Comparison of ENCODE assay signal across 13 cellular contexts in the genomic region with DNA sequence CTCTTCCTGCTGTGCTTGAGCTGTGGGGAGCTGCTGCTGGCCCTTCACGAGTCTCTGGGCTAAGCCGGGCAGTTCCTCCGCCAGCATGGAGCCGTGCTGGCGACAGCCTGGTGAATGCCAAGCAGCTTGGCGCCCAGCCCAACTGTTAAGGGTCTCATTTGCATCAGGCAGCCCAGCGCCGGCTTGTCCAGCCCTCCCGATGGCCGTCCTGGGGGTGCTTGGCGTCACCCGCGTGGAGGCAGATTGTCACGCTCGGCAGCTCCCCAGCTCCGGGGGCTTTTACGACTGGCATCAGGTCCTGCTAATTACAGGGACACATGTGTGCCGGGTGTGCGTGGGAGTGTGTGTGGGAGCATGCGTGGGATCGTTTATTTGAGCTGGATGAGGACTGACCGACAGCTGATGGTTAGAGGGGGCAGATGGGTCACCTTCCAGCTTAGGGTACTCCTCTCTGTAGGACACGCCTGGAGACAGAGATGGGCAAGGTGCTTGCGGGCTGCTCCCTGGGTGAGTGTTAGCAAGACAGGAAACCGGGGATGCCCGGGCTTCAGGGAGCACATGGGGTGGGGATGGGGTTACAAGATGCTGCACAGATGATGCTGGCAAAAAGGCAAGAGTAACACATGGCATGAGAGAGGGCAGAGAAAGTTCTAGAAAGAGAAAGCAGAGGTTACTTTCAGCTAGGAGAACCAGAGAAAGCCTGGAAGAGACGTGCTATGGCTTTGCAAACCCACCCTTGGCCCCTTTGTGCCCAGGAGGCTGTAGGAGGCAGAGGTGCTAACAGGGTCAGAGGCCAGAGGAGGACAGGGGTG.
DNase-seq lines count a peak whose midpoint lies in the region; ATAC-seq and TF ChIP-seq lines count a peak whose summit lies in the region.
"Had no signal": no experiment of that assay in that cellular context is flagged by ENCODE, and none has a peak within 500 bp of the region (broad histone marks: within the 10 kb centered on the region; RNA-seq: fewer than 3 reads in every experiment).

No MANE protein-coding gene starts in this region.

- peaks cover 3% of the 10 kb centered on the region for H3K27me3 Mint-ChIP-seq in progenitor cell of endocrine pancreas
- H3K27me3 Mint-ChIP-seq in WTC11 (ENCODE audit: low read depth) = no peaks in the 10 kb centered on the region

- CTCF ChIA-PET in WTC11 (lab: Charles Lee) = no interaction called here

- H3K36me3 Mint-ChIP-seq in progenitor cell of endocrine pancreas (ENCODE audit: insufficient read depth) = no peaks in the 10 kb centered on the region
- no peaks in the 10 kb centered on the region for H3K36me3 Mint-ChIP-seq in WTC11

- peak overlapping the region in 4 of 11 experiments; percentile 7 to 67 (median 34); a peak in 6 of 22 replicates for H3K27ac ChIP-seq in BLaER1 treated with 17β-estradiol and CSF1 and Interleukin-3, amounts not matched to agents 10 nM and 100 nM
- H3K27ac ChIP-seq in lower lobe of right lung = no peak overlapping the region
- H3K27ac ChIP-seq: foreskin keratinocyte had no signal

- H3K9me3 Mint-ChIP-seq in progenitor cell of endocrine pancreas (ENCODE audit: low read depth) (no peaks in the 10 kb centered on the region), WTC11 (no peaks in the 10 kb centered on the region)

- peaks cover 5% of the 10 kb centered on the region for H3K4me1 Mint-ChIP-seq in progenitor cell of endocrine pancreas (ENCODE audit: low read depth)
- no peaks in the 10 kb centered on the region for H3K4me1 Mint-ChIP-seq in WTC11

- no peak overlapping the region for H3K4me3 ChIP-seq in BLaER1 treated with 17β-estradiol and CSF1 and Interleukin-3, amounts not matched to agents 10 nM and 100 nM
- H3K4me3 ChIP-seq in lower lobe of right lung = no peak overlapping the region

- no peaks in the 10 kb centered on the region for H3K9me3 ChIP-seq in BLaER1 treated with 17β-estradiol and CSF1 and Interleukin-3, amounts not matched to agents 10 nM and 100 nM (replicated peaks in 1 of 11)
- no peaks in the 10 kb centered on the region for H3K9me3 ChIP-seq in lower lobe of right lung

- H3K36me3 ChIP-seq in BLaER1 treated with 17β-estradiol and CSF1 and Interleukin-3, amounts not matched to agents 10 nM and 100 nM = no peaks in the 10 kb centered on the region
- H3K36me3 ChIP-seq in lower lobe of right lung = no peaks in the 10 kb centered on the region

- POLR2A ChIA-PET in WTC11 (lab: Charles Lee) = interaction anchor here (0.6 kb wide), 1 partner anchor 12 kb away, joined by 3 read pairs; no protein-coding TSS in a partner anchor

- DNase-seq in NCI-H1105 (lab: John Stamatoyannopoulos, UW) (peak; percentile 94), NCI-H69 (lab: John Stamatoyannopoulos, UW) (peak; percentile 97), lower lobe of right lung (peak; percentile 75), progenitor cell of endocrine pancreas (ENCODE audit: low spot score, unreplicated experiment) (no peak), WTC11 (ENCODE audit: low spot score) (no peak)
- DNase-seq in stimulated activated CD4-positive, alpha-beta T cell treated with anti-CD3 and anti-CD28 coated beads, Interleukin-1b, Interleukin-23, amount 100 ng/mL, for 48 hours = no peak
- DNase-seq: DND-41; effector memory CD4-positive, alpha-beta T cell; foreskin keratinocyte; IMR-90; stimulated activated CD4-positive, alpha-beta T cell treated with anti-CD3 and anti-CD28 coated beads, Interleukin-2, amount 100 ng/mL, for 24 hours had no signal

- TF ChIP-seq CTCF in lower lobe of right lung (IDR thresholded peaks at IDR 0.05) = no peak
- TF ChIP-seq CTCF in progenitor cell of endocrine pancreas (IDR thresholded peaks at IDR 0.05; ENCODE audit: unreplicated experiment) = no peak
- no peak for TF ChIP-seq CTCF in WTC11 (IDR thresholded peaks at IDR 0.05)

- H4K20me1 ChIP-seq in BLaER1 treated with 17β-estradiol and CSF1 and Interleukin-3, amounts not matched to agents 10 nM and 100 nM = peaks cover 0 to 17% (median 7%) of the 10 kb centered on the region in 11 experiments; a peak in 13 of 22 replicates

- H3K4me2 ChIP-seq in BLaER1 treated with 17β-estradiol and CSF1 and Interleukin-3, amounts not matched to agents 10 nM and 100 nM = peak overlapping the region; percentile 80 to 99 (median 86)

- no peak overlapping the region for H3K27ac Mint-ChIP-seq in progenitor cell of endocrine pancreas
- H3K27ac Mint-ChIP-seq in WTC11 = no peak overlapping the region

- no peak overlapping the region for H3K4me3 Mint-ChIP-seq in progenitor cell of endocrine pancreas (ENCODE audit: low read depth)
- H3K4me3 Mint-ChIP-seq in WTC11 = no peak overlapping the region

- ATAC-seq in lower lobe of right lung = peak; percentile 27 to 49
- no peak for ATAC-seq in GM19035 (IDR thresholded peaks at IDR 0.05; ENCODE audit: unreplicated experiment)
- ATAC-seq in WTC11 = no peak
- ATAC-seq: foreskin keratinocyte had no signal

- intact Hi-C loops in lower lobe of right lung (cut with DNase I) = no loop called here

- peaks cover 23 to 79% (median 67%) of the 10 kb centered on the region in 10 experiments for H3K4me1 ChIP-seq in BLaER1 treated with 17β-estradiol and CSF1 and Interleukin-3, amounts not matched to agents 10 nM and 100 nM
- H3K4me1 ChIP-seq in lower lobe of right lung = no peaks in the 10 kb centered on the region
- H3K4me1 ChIP-seq: foreskin keratinocyte had no signal

- H3K27me3 ChIP-seq in BLaER1 treated with 17β-estradiol and CSF1 and Interleukin-3, amounts not matched to agents 10 nM and 100 nM = peaks cover 0 to 26% (median 0%) of the 10 kb centered on the region in 11 experiments; a peak in 7 of 22 replicates
- peaks cover 10% of the 10 kb centered on the region for H3K27me3 ChIP-seq in lower lobe of right lung (ENCODE audit: low read depth)
- H3K27me3 ChIP-seq: foreskin keratinocyte had no signal

- H3K9ac ChIP-seq in BLaER1 treated with 17β-estradiol and CSF1 and Interleukin-3, amounts not matched to agents 10 nM and 100 nM = peak overlapping the region in 4 of 11 experiments; percentile 37 to 71 (median 52); a peak in 6 of 22 replicates

TF ChIP-seq in WTC11, 78 proteins besides CTCF, POLR2A, EP300 and RAD21 (continues in another document):
- no peak for TF ChIP-seq ZNF281 (CRISPR knock-in tag; IDR thresholded peaks at IDR 0.05)
- TF ChIP-seq TEAD4 (CRISPR knock-in tag; IDR thresholded peaks at IDR 0.05) = no peak
- TF ChIP-seq GTF2I (CRISPR knock-in tag; conservative IDR thresholded peaks at IDR 0.05) = no peak
- TF ChIP-seq NR2C2 (CRISPR knock-in tag; IDR thresholded peaks at IDR 0.05) = no peak
- TF ChIP-seq, protein P1, sequence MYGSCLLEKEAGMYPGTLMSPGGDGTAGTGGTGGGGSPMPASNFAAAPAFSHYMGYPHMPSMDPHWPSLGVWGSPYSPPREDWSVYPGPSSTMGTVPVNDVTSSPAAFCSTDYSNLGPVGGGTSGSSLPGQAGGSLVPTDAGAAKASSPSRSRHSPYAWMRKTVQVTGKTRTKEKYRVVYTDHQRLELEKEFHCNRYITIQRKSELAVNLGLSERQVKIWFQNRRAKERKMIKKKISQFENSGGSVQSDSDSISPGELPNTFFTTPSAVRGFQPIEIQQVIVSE (CRISPR knock-in tag; IDR thresholded peaks at IDR 0.05; ENCODE audit: borderline replicate concordance) = no peak
- TF ChIP-seq ZNF396 (CRISPR knock-in tag; IDR thresholded peaks at IDR 0.05; ENCODE audit: borderline replicate concordance) = no peak
- TF ChIP-seq, protein P2, sequence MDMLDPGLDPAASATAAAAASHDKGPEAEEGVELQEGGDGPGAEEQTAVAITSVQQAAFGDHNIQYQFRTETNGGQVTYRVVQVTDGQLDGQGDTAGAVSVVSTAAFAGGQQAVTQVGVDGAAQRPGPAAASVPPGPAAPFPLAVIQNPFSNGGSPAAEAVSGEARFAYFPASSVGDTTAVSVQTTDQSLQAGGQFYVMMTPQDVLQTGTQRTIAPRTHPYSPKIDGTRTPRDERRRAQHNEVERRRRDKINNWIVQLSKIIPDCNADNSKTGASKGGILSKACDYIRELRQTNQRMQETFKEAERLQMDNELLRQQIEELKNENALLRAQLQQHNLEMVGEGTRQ (CRISPR knock-in tag; IDR thresholded peaks at IDR 0.05) = no peak
- TF ChIP-seq FOXP4 (CRISPR knock-in tag; IDR thresholded peaks at IDR 0.05) = no peak
- no peak for TF ChIP-seq ZNF416 (CRISPR knock-in tag; IDR thresholded peaks at IDR 0.05)

Comparison
In these comparisons a context has a peak if more than half of its experiments do, and no peak if none do; other contexts are left out.
1. DNase-seq: peak in NCI-H1105 (single experiment), NCI-H69 (single experiment) and lower lobe of right lung (single experiment); none in stimulated activated CD4-positive, alpha-beta T cell treated with anti-CD3 and anti-CD28 coated beads, Interleukin-1b, Interleukin-23, amount 100 ng/mL, for 48 hours (single experiment), progenitor cell of endocrine pancreas (single experiment) and WTC11 (single experiment).
2. ATAC-seq: peak in lower lobe of right lung (2 of 2); none in GM19035 (single experiment) and WTC11 (single experiment).